ENCODE assay signal across 29 cellular contexts in genomic region chr16:26651464-26651863, GRCh38.
"Had no signal": no experiment of that assay in that cellular context is flagged by ENCODE, and none has a peak within 500 bp of the region (broad histone marks: within the 10 kb centered on the region; RNA-seq: fewer than 3 reads in every experiment).

No MANE protein-coding gene starts in this region.

- H3K36me3 ChIP-seq: breast epithelium, prostate gland, sigmoid colon, uterus had no signal

- H2AFZ ChIP-seq: hepatocyte had no signal

- FAIRE-seq: endometrium, frontal cortex, keratinocyte, small intestine, TTC549 had no signal

- ATAC-seq: activated naive CD4-positive, alpha-beta T cell treated with anti-CD3 and anti-CD28 coated beads, Interleukin-2, amount 50 U/mL, for 72 hours; activated T-cell treated with anti-CD3 and anti-CD28 coated beads, Interleukin-2, amount 50 U/mL, for 72 hours; left colon; stimulated activated effector memory CD8-positive, alpha-beta T cell treated with anti-CD3 and anti-CD28 coated beads, Interleukin-12 subunit alpha, Interleukin-12 subunit beta, amount 100 ng/mL, for 72 hours; stimulated activated naive CD8-positive, alpha-beta T cell treated with anti-CD3 and anti-CD28 coated beads, Interleukin-15, amount 100 ng/mL, for 72 hours had no signal

- H3K4me2 ChIP-seq: hepatocyte had no signal

- H3K4me1 ChIP-seq: breast epithelium, prostate gland, sigmoid colon, uterus had no signal

- H3K9me3 ChIP-seq: prostate gland, sigmoid colon, uterus had no signal

- H3K79me2 ChIP-seq: hepatocyte had no signal

- DNase-seq: activated CD4-positive, alpha-beta T cell treated with anti-CD3 and anti-CD28 coated beads for 4 hours; activated CD4-positive, alpha-beta T cell treated with anti-CD3 and anti-CD28 coated beads, Interleukin-2, amount 50 U/mL, for 4 hours; activated naive CD4-positive, alpha-beta T cell; activated T-cell treated with anti-CD3 and anti-CD28 coated beads for 4 hours; activated T-cell treated with anti-CD3 and anti-CD28 coated beads, Interleukin-2, amount 50 U/mL, for 72 hours; central memory CD4-positive, alpha-beta T cell; effector CD8-positive, alpha-beta T cell; glutamatergic neuron; left colon; mammary epithelial cell; retina; sigmoid colon; small intestine; stimulated activated CD4-positive, alpha-beta T cell treated with anti-CD3 and anti-CD28 coated beads, Interleukin-4, amount 100 ng/mL, for 24 hours; stimulated activated naive CD8-positive, alpha-beta T cell treated with anti-CD3 and anti-CD28 coated beads, Interleukin-15, amount 100 ng/mL, for 72 hours; substantia nigra; T-helper 9 cell; uterus had no signal

- H3K4me3 ChIP-seq: breast epithelium, hepatocyte, prostate gland, sigmoid colon, uterus had no signal

- H3K27me3 ChIP-seq: breast epithelium, hepatocyte, sigmoid colon, uterus had no signal

- H3K27ac ChIP-seq: breast epithelium, epithelial cell of prostate, hepatocyte, prostate gland, sigmoid colon, uterus, VCaP had no signal
